13 cellular contexts compared by ENCODE assay signal in genomic region chr6:129606664-129607063, GRCh38.
A peak's percentile ranks its signal among the peaks of the same experiment; 100 is the strongest.
DNase-seq lines count a peak whose midpoint lies in the region; ATAC-seq and TF ChIP-seq lines count a peak whose summit lies in the region.
"Had no signal": no experiment of that assay in that cellular context is flagged by ENCODE, and none has a peak within 500 bp of the region (broad histone marks: within the 10 kb centered on the region; RNA-seq: fewer than 3 reads in every experiment).

No MANE protein-coding gene starts in this region.

- peak; percentile 24 for DNase-seq in AG10803 (ENCODE audit: low read depth)
- peak; percentile 58 for DNase-seq in astrocyte of the spinal cord (ENCODE audit: low read depth, low spot score)
- no peak for DNase-seq in NCI-H1694 treated with DMSO at 0.1 percent for 48 hours (lab: John Stamatoyannopoulos, UW)
- no peak for DNase-seq in coronary artery (ENCODE audit: low spot score)
- DNase-seq in anterior cingulate cortex (lab: John Stamatoyannopoulos, UW) = no peak
- no peak for DNase-seq in SW 1271 (lab: John Stamatoyannopoulos, UW)
- DNase-seq: activated naive CD4-positive, alpha-beta T cell treated with anti-CD3 and anti-CD28 coated beads, Interleukin-2, amount 10 ng/mL, durations not matched to agents 7 days and 5 days; C1 segment of cervical spinal cord; effector memory CD4-positive, alpha-beta T cell; NCI-H1417 treated with DMSO at 0.1 percent for 48 hours; PC-3 had no signal

- TF ChIP-seq CTCF in AG10803 (conservative IDR thresholded peaks at IDR 0.05; ENCODE audit: low read length) (no peak), astrocyte of the spinal cord (IDR thresholded peaks at IDR 0.05; ENCODE audit: low read depth, low read length) (no peak), coronary artery (IDR thresholded peaks at IDR 0.05) (no peak)

- H3K4me3 ChIP-seq in AG10803 (ENCODE audit: low read length) (no peak overlapping the region), astrocyte of the spinal cord (ENCODE audit: low read depth, low read length) (no peak overlapping the region), coronary artery (no peak overlapping the region)

- in situ Hi-C loops in astrocyte of the spinal cord (cut with HindIII; ENCODE audit: low sequenced_read_pairs) = no loop called here

- ATAC-seq in GM21360 (IDR thresholded peaks at IDR 0.05; ENCODE audit: unreplicated experiment) (peak; percentile 92), HG03521 (IDR thresholded peaks at IDR 0.05; ENCODE audit: unreplicated experiment) (peak; percentile 75)
- ATAC-seq: PC-3 had no signal

- H3K27ac ChIP-seq in coronary artery = no peak overlapping the region

Comparison
In these comparisons a context has a peak if more than half of its experiments do, and no peak if none do; other contexts are left out.
1. DNase-seq: peak in AG10803 (single experiment) and astrocyte of the spinal cord (single experiment); none in NCI-H1694 treated with DMSO at 0.1 percent for 48 hours (single experiment), coronary artery (single experiment), anterior cingulate cortex (0 of 58) and SW 1271 (0 of 2).